ENCODE assay signal across 21 cellular contexts in the genomic region with DNA sequence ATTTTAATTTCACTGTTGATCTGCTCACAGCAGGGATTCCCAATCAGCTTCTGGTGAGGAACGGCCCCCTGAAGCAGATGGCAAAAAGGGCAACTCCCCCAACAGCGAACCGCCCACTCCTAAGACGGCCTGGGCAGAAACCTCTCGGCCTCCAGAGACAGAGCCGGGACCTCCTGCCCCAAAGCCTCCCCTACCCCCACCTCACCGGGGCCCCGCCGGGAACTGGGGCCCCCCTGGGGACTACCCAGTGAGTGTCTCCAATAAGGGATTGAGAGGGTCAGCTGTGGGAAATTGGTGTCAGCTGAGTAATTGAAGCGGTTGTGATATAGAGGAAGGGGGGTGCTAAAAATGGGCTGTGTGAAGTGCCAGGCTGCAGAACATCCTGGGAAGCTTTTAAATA. TPM values are rescaled to one million over a fixed set of nuclear protein-coding genes. Genes with fewer than 3 reads are reported as not detected.
"Had no signal": no experiment of that assay in that cellular context is flagged by ENCODE, and none has a peak within 500 bp of the region (broad histone marks: within the 10 kb centered on the region; RNA-seq: fewer than 3 reads in every experiment).

No MANE protein-coding gene starts in this region.

- H3K27ac Mint-ChIP-seq: activated CD4-positive, alpha-beta memory T cell treated with anti-CD3 and anti-CD28 coated beads for 36 hours had no signal

- H3K27me3 Mint-ChIP-seq: activated CD4-positive, alpha-beta memory T cell treated with anti-CD3 and anti-CD28 coated beads for 36 hours; natural killer cell treated with Interleukin-12 subunit alpha and Interleukin-12 subunit beta and Interleukin-15 and Interleukin-18, amount 100 ng/mL, for 72 hours had no signal

- H3K27ac ChIP-seq: body of pancreas, colonic mucosa, spleen, tibial nerve, VCaP had no signal

- H3K4me3 Mint-ChIP-seq: activated CD4-positive, alpha-beta memory T cell treated with anti-CD3 and anti-CD28 coated beads for 36 hours; activated T-cell treated with anti-CD3 and anti-CD28 coated beads, Interleukin-2, amount 50 U/mL, for 4 hours; natural killer cell treated with Interleukin-12 subunit alpha and Interleukin-12 subunit beta and Interleukin-15 and Interleukin-18, amount 100 ng/mL, for 72 hours had no signal

- ATAC-seq: activated naive CD4-positive, alpha-beta T cell treated with anti-CD3 and anti-CD28 coated beads, Interleukin-2, amount 50 U/mL, for 72 hours; activated T-cell treated with anti-CD3 and anti-CD28 coated beads, Interleukin-2, amount 50 U/mL, for 4 hours; body of pancreas; left lobe of liver; natural killer cell treated with Interleukin-12 subunit alpha and Interleukin-12 subunit beta and Interleukin-15 and Interleukin-18, amount 100 ng/mL, for 72 hours had no signal

- H3K27me3 ChIP-seq: body of pancreas, colonic mucosa, spleen, tibial nerve had no signal

- H3K9me3 Mint-ChIP-seq: activated CD4-positive, alpha-beta memory T cell treated with anti-CD3 and anti-CD28 coated beads for 36 hours; activated naive CD4-positive, alpha-beta T cell treated with anti-CD3 and anti-CD28 coated beads, Interleukin-2, amount 50 U/mL, for 72 hours; activated T-cell treated with anti-CD3 and anti-CD28 coated beads, Interleukin-2, amount 50 U/mL, for 4 hours; natural killer cell treated with Interleukin-12 subunit alpha and Interleukin-12 subunit beta and Interleukin-15 and Interleukin-18, amount 100 ng/mL, for 72 hours had no signal

- H3K4me3 ChIP-seq: body of pancreas, colonic mucosa, lung, spleen, tibial nerve had no signal

- H3K9me3 ChIP-seq: body of pancreas, colonic mucosa, spleen, tibial nerve had no signal

- DNase-seq: activated CD4-positive, alpha-beta memory T cell treated with anti-CD3 and anti-CD28 coated beads for 36 hours; activated gamma-delta T cell treated with Interleukin-2 at 50 U/mL for 16 hours; activated T-cell treated with anti-CD3 and anti-CD28 coated beads, Interleukin-2, amount 50 U/mL, for 4 hours; amygdala; body of pancreas; caudate nucleus; colonic mucosa; erythroblast; nucleus accumbens; posterior cingulate gyrus; retina; spleen; stimulated activated CD4-positive, alpha-beta T cell treated with anti-CD3 and anti-CD28 coated beads, Interleukin-4, amount 100 ng/mL, for 4 hours; stimulated activated naive CD4-positive, alpha-beta T cell had no signal

RNA-seq across cellular contexts. Expression of gene AIF1, which starts 11.9 kb away (rescaled TPM):
- polyA plus RNA-seq: keratinocyte had no signal
